Comparison of ENCODE assay signal across 1 cellular context in the genomic region with DNA sequence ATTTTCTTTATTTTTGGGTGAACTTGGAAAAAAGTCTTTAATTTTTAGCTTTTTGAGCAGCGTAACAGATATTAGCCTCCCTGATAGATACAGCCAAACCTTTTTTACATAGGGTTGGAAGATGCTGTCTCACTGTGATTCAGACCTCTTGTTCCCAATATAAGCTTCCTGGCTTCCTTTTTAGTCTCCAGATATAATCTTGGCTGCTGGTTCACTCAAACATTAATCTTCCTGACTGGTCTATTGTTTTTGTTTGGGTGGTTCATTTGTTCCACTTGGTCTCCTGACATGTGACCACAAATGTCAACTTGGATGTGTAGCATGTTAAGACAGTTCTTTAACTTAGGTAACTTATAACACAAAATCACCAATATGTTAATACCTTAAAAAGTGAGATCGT.
TF ChIP-seq lines count a peak whose summit lies in the region.

No MANE protein-coding gene starts in this region.

TF ChIP-seq in endothelial cell of umbilical vein, 7 proteins besides CTCF, POLR2A, EP300 and RAD21 (continued from another document):
- TF ChIP-seq GATA2 (IDR thresholded peaks at IDR 0.05; ENCODE audit: insufficient read depth, insufficient read length, low read depth, low read length) (peak; percentile 89), POLR2AphosphoS5 (IDR thresholded peaks at IDR 0.05; ENCODE audit: insufficient read depth, low read depth, low read length) (peak; percentile 25), MYC (IDR thresholded peaks at IDR 0.05; ENCODE audit: low read depth, low read length) (no peak), JUN (IDR thresholded peaks at IDR 0.05; ENCODE audit: borderline replicate concordance, insufficient read depth, insufficient read length, low read depth) (peak; percentile 66), FOS (IDR thresholded peaks at IDR 0.05; ENCODE audit: borderline replicate concordance, insufficient read depth, low read length) (peak; percentile 32)
- TF ChIP-seq, protein P1, sequence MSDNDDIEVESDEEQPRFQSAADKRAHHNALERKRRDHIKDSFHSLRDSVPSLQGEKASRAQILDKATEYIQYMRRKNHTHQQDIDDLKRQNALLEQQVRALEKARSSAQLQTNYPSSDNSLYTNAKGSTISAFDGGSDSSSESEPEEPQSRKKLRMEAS (IDR thresholded peaks at IDR 0.05; ENCODE audit: insufficient read depth, insufficient read length), result peak; percentile 6
